In the genomic region with DNA sequence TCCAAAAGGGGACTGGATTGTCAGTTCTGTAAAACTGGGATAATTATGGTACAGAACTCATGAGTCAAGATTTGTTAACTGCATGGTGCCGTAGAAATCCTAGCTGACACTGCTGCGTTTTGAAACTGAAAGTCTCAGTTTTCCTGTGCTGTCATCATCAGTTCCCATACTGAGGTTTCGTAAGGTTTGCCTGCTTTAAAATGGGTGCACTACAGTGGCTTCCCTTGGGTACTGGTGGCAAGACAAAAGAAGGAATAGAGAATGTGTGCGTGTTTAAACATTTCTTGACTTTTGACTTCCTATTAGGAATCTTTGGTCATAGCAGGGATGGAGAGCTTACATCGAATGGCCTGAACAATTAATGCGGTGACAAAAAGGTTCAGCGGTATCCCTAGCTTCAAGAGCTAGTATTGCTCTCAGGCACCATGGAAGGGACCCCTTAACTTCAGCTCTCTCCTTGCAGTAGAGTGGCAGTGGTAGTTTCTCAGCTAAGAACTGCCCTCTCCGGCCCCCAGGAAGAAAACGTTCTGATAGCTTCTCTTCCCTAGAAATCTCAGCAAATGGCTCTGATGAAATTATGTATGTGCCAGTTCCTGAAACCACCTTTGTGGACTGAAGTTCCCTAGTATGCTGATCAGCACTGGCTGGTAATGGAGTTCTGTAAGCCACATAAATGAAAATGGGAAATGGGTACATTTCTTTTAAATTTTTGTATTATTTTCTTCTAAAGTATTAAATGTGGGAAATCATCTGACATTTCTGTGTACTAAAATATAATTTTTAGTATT, we compare ENCODE assay signal across 8 cellular contexts. TPM values are rescaled to one million over a fixed set of nuclear protein-coding genes. Genes with fewer than 3 reads are reported as not detected.
A peak's percentile ranks its signal among the peaks of the same experiment; 100 is the strongest.
DNase-seq lines count a peak whose midpoint lies in the region; ATAC-seq and TF ChIP-seq lines count a peak whose summit lies in the region.

No MANE protein-coding gene starts in this region.

- intact Hi-C loops in posterior vena cava (cut with DNase I): no loop called here

- POLR2A ChIA-PET in HEK293T (lab: Yijun Ruan, JAX): interaction anchor here (0.8 kb wide), 1 partner anchor 9 kb away, joined by 3 read pairs; no protein-coding TSS in a partner anchor

- ATAC-seq in GM19452 (IDR thresholded peaks at IDR 0.05; ENCODE audit: unreplicated experiment) (peak; percentile 97), HG03469 (IDR thresholded peaks at IDR 0.05; ENCODE audit: unreplicated experiment) (peak; percentile 86), HG03135 (IDR thresholded peaks at IDR 0.05; ENCODE audit: unreplicated experiment) (no peak)

- no peak overlapping the region for H3K4me3 ChIP-seq in fibroblast of pulmonary artery (replicated peaks; ENCODE audit: low read depth, low read length)

- DNase-seq in Ammon's horn (ENCODE audit: low spot score): peak; percentile 30
- peak; percentile 52 for DNase-seq in fibroblast of pulmonary artery (ENCODE audit: low read depth)
- no peak for DNase-seq in HEK293T (ENCODE audit: extremely low spot score)
- DNase-seq in stimulated activated naive CD4-positive, alpha-beta T cell (lab: John Stamatoyannopoulos, UW): no peak
- no peak for DNase-seq in posterior vena cava (ENCODE audit: low spot score)

- CTCF ChIA-PET in HEK293T (lab: Yijun Ruan, JAX): no interaction called here

- TF ChIP-seq CTCF in fibroblast of pulmonary artery (IDR thresholded peaks at IDR 0.05; ENCODE audit: low read length, missing control alignments): no peak

TF ChIP-seq in HEK293T, 16 proteins besides CTCF, POLR2A, EP300 and RAD21:
- TF ChIP-seq PKNOX1 (IDR thresholded peaks at IDR 0.05) (no peak), SUZ12 (IDR thresholded peaks at IDR 0.05) (no peak), NFRKB (IDR thresholded peaks at IDR 0.05) (no peak), FOXA1 (IDR thresholded peaks at IDR 0.05) (no peak), LEF1 (IDR thresholded peaks at IDR 0.05; ENCODE audit: borderline replicate concordance) (no peak)
TF ChIP-seq in HEK293T: peak in this region for 0.

RNA-seq across cellular contexts. Expression of gene ANO6, which starts 28.9 kb away (rescaled TPM):
- total RNA-seq in posterior vena cava: 10 to 100 TPM; 74.8 to 76.6 TPM

Comparison
In these comparisons a context has a peak if more than half of its experiments do, and no peak if none do; other contexts are left out.
1. DNase-seq: peak in Ammon's horn (single experiment) and fibroblast of pulmonary artery (single experiment); none in HEK293T (single experiment), stimulated activated naive CD4-positive, alpha-beta T cell (0 of 6) and posterior vena cava (single experiment).